In the genomic region with DNA sequence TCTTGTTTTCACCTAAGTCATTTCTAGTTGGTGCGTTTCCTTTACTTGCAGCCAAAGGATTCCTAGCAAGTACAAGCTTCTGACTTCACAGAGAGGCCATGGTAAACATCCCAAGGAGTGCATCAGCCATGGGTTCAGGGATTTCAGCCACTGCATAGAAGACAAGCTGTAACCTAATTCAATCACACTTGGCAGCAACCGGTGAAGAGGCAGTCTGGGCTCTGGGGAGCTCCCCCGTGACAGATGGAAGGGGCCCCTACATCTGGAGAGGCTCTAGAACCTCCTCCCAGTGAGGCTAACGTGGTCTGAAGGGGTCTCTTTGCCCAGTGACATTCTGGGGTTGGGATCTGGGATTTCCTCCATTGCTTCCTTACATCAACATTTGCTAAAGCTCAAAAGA, we compare ENCODE assay signal across 18 cellular contexts. TPM values are rescaled to one million over a fixed set of nuclear protein-coding genes. Genes with fewer than 3 reads are reported as not detected.
DNase-seq lines count a peak whose midpoint lies in the region; ATAC-seq and TF ChIP-seq lines count a peak whose summit lies in the region.
"Had no signal": no experiment of that assay in that cellular context is flagged by ENCODE, and none has a peak within 500 bp of the region (broad histone marks: within the 10 kb centered on the region; RNA-seq: fewer than 3 reads in every experiment).

No MANE protein-coding gene starts in this region.

- no peaks in the 10 kb centered on the region for H3K27me3 Mint-ChIP-seq in natural killer cell treated with Interleukin-12 subunit alpha and Interleukin-12 subunit beta and Interleukin-15 and Interleukin-18, amount 100 ng/mL, for 72 hours
- H3K27me3 Mint-ChIP-seq in natural killer cell (ENCODE audit: low read depth in 2 of 2) (no peaks in the 10 kb centered on the region), neural crest cell (ENCODE audit: low read depth) (no peaks in the 10 kb centered on the region)

- no peaks in the 10 kb centered on the region for H3K36me3 Mint-ChIP-seq in natural killer cell treated with Interleukin-12 subunit alpha and Interleukin-12 subunit beta and Interleukin-15 and Interleukin-18, amount 100 ng/mL, for 72 hours
- H3K36me3 Mint-ChIP-seq in natural killer cell, result no peaks in the 10 kb centered on the region
- no peaks in the 10 kb centered on the region for H3K36me3 Mint-ChIP-seq in neural crest cell (ENCODE audit: low read depth)
- H3K36me3 Mint-ChIP-seq: CD4-positive, CD25-positive, alpha-beta regulatory T cell; CD8-positive, alpha-beta memory T cell had no signal

- ATAC-seq in natural killer cell treated with Interleukin-12 subunit alpha and Interleukin-12 subunit beta and Interleukin-15 and Interleukin-18, amount 100 ng/mL, for 72 hours, result no peak
- ATAC-seq in natural killer cell, result no peak
- ATAC-seq: GM23338 had no signal

- H3K4me1 Mint-ChIP-seq in natural killer cell treated with Interleukin-12 subunit alpha and Interleukin-12 subunit beta and Interleukin-15 and Interleukin-18, amount 100 ng/mL, for 72 hours (ENCODE audit: low read depth in 2 of 2), result peaks cover 0 to 4% of the 10 kb centered on the region in 2 donors
- H3K4me1 Mint-ChIP-seq in natural killer cell, result no peaks in the 10 kb centered on the region
- H3K4me1 Mint-ChIP-seq in neural crest cell, result no peaks in the 10 kb centered on the region
- H3K4me1 Mint-ChIP-seq: CD8-positive, alpha-beta memory T cell; GM23338 had no signal

- TF ChIP-seq CTCF in natural killer cell (IDR thresholded peaks at IDR 0.05), result no peak
- no peak for TF ChIP-seq CTCF in neural crest cell (conservative IDR thresholded peaks at IDR 0.05)

- H3K9me3 Mint-ChIP-seq in natural killer cell treated with Interleukin-12 subunit alpha and Interleukin-12 subunit beta and Interleukin-15 and Interleukin-18, amount 100 ng/mL, for 72 hours, result no peaks in the 10 kb centered on the region
- H3K9me3 Mint-ChIP-seq in natural killer cell (no peaks in the 10 kb centered on the region), neural crest cell (no peaks in the 10 kb centered on the region)
- H3K9me3 Mint-ChIP-seq: CD4-positive, CD25-positive, alpha-beta regulatory T cell; CD8-positive, alpha-beta memory T cell; GM23338 had no signal

- DNase-seq in natural killer cell treated with Interleukin-12 subunit alpha and Interleukin-12 subunit beta and Interleukin-15 and Interleukin-18, amount 100 ng/mL, for 72 hours (ENCODE audit: low spot score), result peak; percentile 12
- DNase-seq in natural killer cell, result no peak
- DNase-seq in iPS-NIHi7 (ENCODE audit: extremely low spot score), result peak; percentile 5
- no peak for DNase-seq in neural crest cell (ENCODE audit: low read depth, low spot score)
- no peak for DNase-seq in mesenteric fat pad (ENCODE audit: low spot score)
- no peak for DNase-seq in NCI-H1105 treated with DMSO at 0.1 percent for 48 hours (lab: John Stamatoyannopoulos, UW)
- DNase-seq in dermis blood vessel endothelial cell, result no peak
- DNase-seq: BE2C; C1 segment of cervical spinal cord; CD4-positive, CD25-positive, alpha-beta regulatory T cell; CD8-positive, alpha-beta memory T cell; COR-L47; DMS153; DMS79; GDM1; HCEC 1CT; IMR-90 had no signal

- H3K27ac Mint-ChIP-seq in natural killer cell treated with Interleukin-12 subunit alpha and Interleukin-12 subunit beta and Interleukin-15 and Interleukin-18, amount 100 ng/mL, for 72 hours, result no peak overlapping the region
- H3K27ac Mint-ChIP-seq in natural killer cell (no peak overlapping the region), neural crest cell (ENCODE audit: unreplicated experiment) (peak overlapping the region; percentile 81)
- H3K27ac Mint-ChIP-seq: CD8-positive, alpha-beta memory T cell; GM23338 had no signal

- intact Hi-C loops in natural killer cell (cut with micrococcal nuclease), result no loop called here

- no peak overlapping the region for H3K4me3 Mint-ChIP-seq in natural killer cell treated with Interleukin-12 subunit alpha and Interleukin-12 subunit beta and Interleukin-15 and Interleukin-18, amount 100 ng/mL, for 72 hours
- no peak overlapping the region for H3K4me3 Mint-ChIP-seq in natural killer cell
- no peak overlapping the region for H3K4me3 Mint-ChIP-seq in neural crest cell
- H3K4me3 Mint-ChIP-seq: CD4-positive, CD25-positive, alpha-beta regulatory T cell; CD8-positive, alpha-beta memory T cell; GM23338 had no signal

RNA-seq across cellular contexts. Expression of a gene that starts 8.4 kb away (rescaled TPM):
- 100 to 1,000 TPM; 114 to 161 TPM for total RNA-seq in natural killer cell treated with Interleukin-12 subunit alpha and Interleukin-12 subunit beta and Interleukin-15 and Interleukin-18, amount 100 ng/mL, for 72 hours
- total RNA-seq in natural killer cell (100 to 1,000 TPM; 146 to 174 (median 167) TPM), neural crest cell (118 and 132 TPM in 2 replicates), mesenteric fat pad (40.8 TPM), dermis blood vessel endothelial cell (13.3 and 22.9 TPM in 2 replicates)

RNA-seq across cellular contexts. Expression of a gene that starts 26.1 kb away (rescaled TPM):
- total RNA-seq in natural killer cell treated with Interleukin-12 subunit alpha and Interleukin-12 subunit beta and Interleukin-15 and Interleukin-18, amount 100 ng/mL, for 72 hours, result 100 to 1,000 TPM in 1 of 2 donors, 10 to 100 TPM in 1; 68.3 to 113 TPM
- total RNA-seq in natural killer cell, result 10 to 100 TPM; 33.6 to 44.2 (median 38.4) TPM
- 37.8 and 42.1 TPM in 2 replicates for total RNA-seq in neural crest cell
- 87.2 TPM for total RNA-seq in mesenteric fat pad
- 56.2 and 82.7 TPM in 2 replicates for total RNA-seq in dermis blood vessel endothelial cell

RNA-seq across cellular contexts. Expression of a gene that starts 51.6 kb away (rescaled TPM):
- total RNA-seq in natural killer cell treated with Interleukin-12 subunit alpha and Interleukin-12 subunit beta and Interleukin-15 and Interleukin-18, amount 100 ng/mL, for 72 hours, result 10 to 100 TPM; 91.2 to 93.3 TPM
- total RNA-seq in natural killer cell (10 to 100 TPM; 21.1 to 32.5 (median 30.8) TPM), neural crest cell (46.7 and 49.7 TPM in 2 replicates), mesenteric fat pad (53.5 TPM), dermis blood vessel endothelial cell (47.7 and 49.0 TPM in 2 replicates)

Comparison
In these comparisons a context has a peak if more than half of its experiments do, and no peak if none do; other contexts are left out.
1. DNase-seq: peak in natural killer cell treated with Interleukin-12 subunit alpha and Interleukin-12 subunit beta and Interleukin-15 and Interleukin-18, amount 100 ng/mL, for 72 hours (single experiment) and iPS-NIHi7 (single experiment); none in natural killer cell (single experiment), neural crest cell (single experiment), mesenteric fat pad (single experiment), NCI-H1105 treated with DMSO at 0.1 percent for 48 hours (single experiment) and dermis blood vessel endothelial cell (single experiment).